8 cellular contexts compared by ENCODE assay signal in genomic region chr10:17910144-17910789, GRCh38. TPM values are rescaled to one million over a fixed set of nuclear protein-coding genes. Genes with fewer than 3 reads are reported as not detected.
A peak's percentile ranks its signal among the peaks of the same experiment; 100 is the strongest.
DNase-seq lines count a peak whose midpoint lies in the region; ATAC-seq and TF ChIP-seq lines count a peak whose summit lies in the region.

No MANE protein-coding gene starts in this region.

- no peaks in the 10 kb centered on the region for H3F3A ChIP-seq in Loucy (ENCODE audit: low read depth)

- H3K9me3 ChIP-seq in Loucy (ENCODE audit: insufficient read depth, low read depth, low read length) (no peaks in the 10 kb centered on the region), WERI-Rb-1 (ENCODE audit: severe bottlenecking) (no peaks in the 10 kb centered on the region), right atrium auricular region (no peaks in the 10 kb centered on the region)

- no peak overlapping the region for H3K4me3 Mint-ChIP-seq in stimulated activated memory B cell treated with anti-CD40 and anti-IgM and Interleukin-4, amounts not matched to agents 10 μg/mL and 1 μg/mL and 100 μg/mL, for 72 hours

- DNase-seq in COLO668 (lab: John Stamatoyannopoulos, UW; ENCODE audit: unreplicated experiment) (peak; percentile 0), WERI-Rb-1 (peak; percentile 59), right atrium auricular region (ENCODE audit: low spot score) (no peak), smooth muscle cell of the brain vasculature (ENCODE audit: low read depth, low spot score) (peak; percentile 39), NCI-H128 (lab: John Stamatoyannopoulos, UW; ENCODE audit: unreplicated experiment) (no peak)

- H3K27ac Mint-ChIP-seq in stimulated activated memory B cell treated with anti-CD40 and anti-IgM and Interleukin-4, amounts not matched to agents 10 μg/mL and 1 μg/mL and 100 μg/mL, for 72 hours = no peak overlapping the region

- no peak overlapping the region for H3K4me2 ChIP-seq in Loucy (ENCODE audit: low read depth, low read length, poor library complexity, severe bottlenecking)

- no peaks in the 10 kb centered on the region for H3K4me1 Mint-ChIP-seq in stimulated activated memory B cell treated with anti-CD40 and anti-IgM and Interleukin-4, amounts not matched to agents 10 μg/mL and 1 μg/mL and 100 μg/mL, for 72 hours

- H3K27me3 ChIP-seq in Loucy (ENCODE audit: insufficient read depth, low read length, poor library complexity, severe bottlenecking) (no peaks in the 10 kb centered on the region), WERI-Rb-1 (ENCODE audit: insufficient read depth, low read depth, severe bottlenecking) (no peaks in the 10 kb centered on the region), right atrium auricular region (no peaks in the 10 kb centered on the region)

- H3K27ac ChIP-seq in WERI-Rb-1 = peak overlapping the region; percentile 59
- H3K27ac ChIP-seq in right atrium auricular region = no peak overlapping the region

- H3K9me3 Mint-ChIP-seq in stimulated activated memory B cell treated with anti-CD40 and anti-IgM and Interleukin-4, amounts not matched to agents 10 μg/mL and 1 μg/mL and 100 μg/mL, for 72 hours = peaks cover 3% of the 10 kb centered on the region

- no peak overlapping the region for H3K9ac ChIP-seq in Loucy (ENCODE audit: low read depth, low read length, poor library complexity, severe bottlenecking)

- peak; percentile 70 for ATAC-seq in GM18909 (IDR thresholded peaks at IDR 0.05; ENCODE audit: poor library complexity, unreplicated experiment)
- no peak for ATAC-seq in stimulated activated memory B cell treated with anti-CD40 and anti-IgM and Interleukin-4, amounts not matched to agents 10 μg/mL and 1 μg/mL and 100 μg/mL, for 72 hours

- H3K4me3 ChIP-seq in Loucy (ENCODE audit: low read length, poor library complexity, severe bottlenecking) (no peak overlapping the region), WERI-Rb-1 (ENCODE audit: low read depth, low read length) (no peak overlapping the region), right atrium auricular region (no peak overlapping the region)

- no peaks in the 10 kb centered on the region for H3K9me2 ChIP-seq in Loucy (replicated peaks; ENCODE audit: low read depth, low read length)

- H2AFZ ChIP-seq in Loucy (ENCODE audit: low read length) = no peak overlapping the region

- H3K4me1 ChIP-seq in Loucy (ENCODE audit: insufficient read depth, low read length, poor library complexity, severe bottlenecking) (no peaks in the 10 kb centered on the region), right atrium auricular region (peaks cover 0 to 8% of the 10 kb centered on the region in 2 donors)

- H3K36me3 ChIP-seq in Loucy (ENCODE audit: insufficient read depth, low read length) (no peaks in the 10 kb centered on the region), WERI-Rb-1 (no peaks in the 10 kb centered on the region), right atrium auricular region (no peaks in the 10 kb centered on the region)

- H4K20me1 ChIP-seq in Loucy (ENCODE audit: insufficient read depth, low read length, poor library complexity, severe bottlenecking) = no peaks in the 10 kb centered on the region

- H3K79me2 ChIP-seq in Loucy (ENCODE audit: insufficient read depth, low read length) = no peaks in the 10 kb centered on the region

- TF ChIP-seq CTCF in Loucy (conservative IDR thresholded peaks at IDR 0.05; ENCODE audit: low read length) (peak; percentile 71), WERI-Rb-1 (IDR thresholded peaks at IDR 0.05; ENCODE audit: low read depth, low read length) (peak; percentile 43), right atrium auricular region (IDR thresholded peaks at IDR 0.05) (peak; percentile 25 to 67)

- no peaks in the 10 kb centered on the region for H3K36me3 Mint-ChIP-seq in stimulated activated memory B cell treated with anti-CD40 and anti-IgM and Interleukin-4, amounts not matched to agents 10 μg/mL and 1 μg/mL and 100 μg/mL, for 72 hours

- no peaks in the 10 kb centered on the region for H3K27me3 Mint-ChIP-seq in stimulated activated memory B cell treated with anti-CD40 and anti-IgM and Interleukin-4, amounts not matched to agents 10 μg/mL and 1 μg/mL and 100 μg/mL, for 72 hours

RNA-seq across cellular contexts. Expression of gene SLC39A12, which starts 41.5 kb away (rescaled TPM):
- not detected for total RNA-seq in right atrium auricular region

Comparison
In these comparisons a context has a peak if more than half of its experiments do, and no peak if none do; other contexts are left out.
1. DNase-seq: peak in COLO668 (single experiment), WERI-Rb-1 (single experiment) and smooth muscle cell of the brain vasculature (single experiment); none in right atrium auricular region (single experiment) and NCI-H128 (single experiment).
2. Peak in every context shown above with its lines, with median percentiles within 50 percentile points of each other: CTCF ChIP-seq.